Comparison of ENCODE assay signal across 16 cellular contexts in the genomic region with DNA sequence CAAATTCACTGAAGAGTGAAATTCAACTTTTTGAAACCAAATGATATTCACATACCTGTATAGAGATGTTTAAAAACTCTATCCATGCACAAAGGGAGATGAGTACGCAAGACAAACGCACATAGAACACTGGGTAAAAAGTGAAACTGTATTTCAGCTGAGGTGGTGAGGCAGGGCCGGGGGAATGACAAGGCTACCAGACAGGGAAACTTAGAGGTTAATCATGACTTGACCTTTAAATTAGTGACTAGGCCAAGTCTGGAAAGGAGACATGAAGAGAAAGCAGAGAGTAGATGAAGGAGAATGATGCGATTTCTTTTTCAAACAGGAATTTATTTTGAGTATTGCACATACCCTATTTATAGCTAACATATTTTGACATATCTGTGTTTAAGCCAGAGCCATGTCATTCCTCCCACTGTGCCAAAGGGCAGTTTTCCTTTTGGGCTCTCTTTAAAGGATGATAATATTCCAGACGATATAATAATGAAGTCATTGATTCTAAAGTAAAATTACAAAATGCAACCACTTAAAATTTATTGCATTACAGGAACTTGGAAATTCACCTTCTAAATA. TPM values are rescaled to one million over a fixed set of nuclear protein-coding genes. Genes with fewer than 3 reads are reported as not detected.
DNase-seq lines count a peak whose midpoint lies in the region; ATAC-seq and TF ChIP-seq lines count a peak whose summit lies in the region.
"Had no signal": no experiment of that assay in that cellular context is flagged by ENCODE, and none has a peak within 500 bp of the region (broad histone marks: within the 10 kb centered on the region; RNA-seq: fewer than 3 reads in every experiment).

No MANE protein-coding gene starts in this region.

- 28 to 47% (median 32%) methylated on average over 5 of the region's 5 CpGs for WGBS in psoas muscle, 3 donors

- peak; percentile 70 to 91 (median 83) for ATAC-seq in psoas muscle
- no peak for ATAC-seq in HG02938 (IDR thresholded peaks at IDR 0.05; ENCODE audit: unreplicated experiment)
- ATAC-seq: left colon had no signal

- peaks cover 8% of the 10 kb centered on the region for H3K4me1 ChIP-seq in psoas muscle

- peak overlapping the region; percentile 10 for H3K4me3 ChIP-seq in psoas muscle

- H3K9me3 ChIP-seq in psoas muscle, result no peaks in the 10 kb centered on the region

- peak overlapping the region; percentile 70 for H3K27ac Mint-ChIP-seq in T-helper 1 cell treated with Interleukin-12 subunit alpha and Interleukin-12 subunit beta and Interleukin-4 antibody, amounts not matched to agents 30 μg/mL and 1 μg/mL, for 36 hours
- peak overlapping the region; percentile 69 for H3K27ac Mint-ChIP-seq in chondrocyte (ENCODE audit: unreplicated experiment)
- H3K27ac Mint-ChIP-seq: activated B cell treated with CpG ODN at 0.5 μM for 24 hours, progenitor cell of endocrine pancreas had no signal

- DNase-seq in T-helper 1 cell, result no peak
- DNase-seq in activated CD4-positive, alpha-beta T cell treated with anti-CD3 and anti-CD28 coated beads, Interleukin-2, amount 50 U/mL, for 48 hours, result peak; percentile 18 to 27
- no peak for DNase-seq in chondrocyte (ENCODE audit: low spot score)
- DNase-seq in psoas muscle, result no peak
- DNase-seq in activated effector memory CD4-positive, alpha-beta T cell treated with Interleukin-2 at 50 U/mL for 16 hours, result no peak
- DNase-seq in SIG-M5 (lab: John Stamatoyannopoulos, UW), result no peak
- DNase-seq: activated B cell treated with CpG ODN at 0.5 μM for 24 hours, erythroblast, hippocampal formation, left colon, NCI-H187 treated with DMSO at 0.1 percent for 48 hours, NCI-H526 treated with DMSO at 0.1 percent for 48 hours had no signal

- H3K4me3 Mint-ChIP-seq in T-helper 1 cell treated with Interleukin-12 subunit alpha and Interleukin-12 subunit beta and Interleukin-4 antibody, amounts not matched to agents 30 μg/mL and 1 μg/mL, for 36 hours, result peak overlapping the region; percentile 55
- H3K4me3 Mint-ChIP-seq in chondrocyte (ENCODE audit: unreplicated experiment), result no peak overlapping the region
- H3K4me3 Mint-ChIP-seq: activated B cell treated with CpG ODN at 0.5 μM for 24 hours had no signal

- intact Hi-C loops in psoas muscle (cut with DNase I), result no loop called here

- no peaks in the 10 kb centered on the region for H3K36me3 ChIP-seq in psoas muscle (ENCODE audit: insufficient read depth in 1 of 2, low read depth in 1 of 2)

- no peak for TF ChIP-seq CTCF in chondrocyte (IDR thresholded peaks at IDR 0.05)
- no peak for TF ChIP-seq CTCF in psoas muscle (IDR thresholded peaks at IDR 0.05)

- H3K27me3 Mint-ChIP-seq in T-helper 1 cell treated with Interleukin-12 subunit alpha and Interleukin-12 subunit beta and Interleukin-4 antibody, amounts not matched to agents 30 μg/mL and 1 μg/mL, for 36 hours (ENCODE audit: low read depth), result no peaks in the 10 kb centered on the region
- no peaks in the 10 kb centered on the region for H3K27me3 Mint-ChIP-seq in chondrocyte (ENCODE audit: low read depth)
- H3K27me3 Mint-ChIP-seq: activated B cell treated with CpG ODN at 0.5 μM for 24 hours, progenitor cell of endocrine pancreas had no signal

- H3K36me3 Mint-ChIP-seq in T-helper 1 cell treated with Interleukin-12 subunit alpha and Interleukin-12 subunit beta and Interleukin-4 antibody, amounts not matched to agents 30 μg/mL and 1 μg/mL, for 36 hours (ENCODE audit: low read depth), result peaks cover 25% of the 10 kb centered on the region
- H3K36me3 Mint-ChIP-seq in chondrocyte (ENCODE audit: low read depth), result no peaks in the 10 kb centered on the region

- peak overlapping the region; percentile 66 for H3K27ac ChIP-seq in psoas muscle
- H3K27ac ChIP-seq: 22Rv1 had no signal

- no peaks in the 10 kb centered on the region for H3K9me3 Mint-ChIP-seq in T-helper 1 cell treated with Interleukin-12 subunit alpha and Interleukin-12 subunit beta and Interleukin-4 antibody, amounts not matched to agents 30 μg/mL and 1 μg/mL, for 36 hours
- no peaks in the 10 kb centered on the region for H3K9me3 Mint-ChIP-seq in chondrocyte (ENCODE audit: low read depth)
- H3K9me3 Mint-ChIP-seq: activated B cell treated with CpG ODN at 0.5 μM for 24 hours had no signal

- peaks cover 43% of the 10 kb centered on the region for H3K4me1 Mint-ChIP-seq in T-helper 1 cell treated with Interleukin-12 subunit alpha and Interleukin-12 subunit beta and Interleukin-4 antibody, amounts not matched to agents 30 μg/mL and 1 μg/mL, for 36 hours (ENCODE audit: low read depth)
- peaks cover 8% of the 10 kb centered on the region for H3K4me1 Mint-ChIP-seq in chondrocyte (ENCODE audit: low read depth)

- no peaks in the 10 kb centered on the region for H3K27me3 ChIP-seq in psoas muscle (ENCODE audit: insufficient read depth in 3 of 3, low read length in 2 of 3)

RNA-seq across cellular contexts. Expression of gene ARHGEF6, which starts 49.4 kb away (rescaled TPM):
- total RNA-seq in chondrocyte, result 11.8 to 13.8 TPM (median 12.2 TPM) in 3 replicates
- total RNA-seq in psoas muscle, result 10 to 100 TPM; 25.4 to 70.5 (median 53.8) TPM
- 10 to 100 TPM; 11.4 to 22.5 (median 19.6) TPM for polyA plus RNA-seq in psoas muscle

Comparison
In these comparisons a context has a peak if more than half of its experiments do, and no peak if none do; other contexts are left out.
1. DNase-seq: peak in activated CD4-positive, alpha-beta T cell treated with anti-CD3 and anti-CD28 coated beads, Interleukin-2, amount 50 U/mL, for 48 hours (2 of 2); none in T-helper 1 cell (0 of 5), chondrocyte (single experiment), psoas muscle (0 of 2), activated effector memory CD4-positive, alpha-beta T cell treated with Interleukin-2 at 50 U/mL for 16 hours (single experiment) and SIG-M5 (single experiment).